In the genomic region with DNA sequence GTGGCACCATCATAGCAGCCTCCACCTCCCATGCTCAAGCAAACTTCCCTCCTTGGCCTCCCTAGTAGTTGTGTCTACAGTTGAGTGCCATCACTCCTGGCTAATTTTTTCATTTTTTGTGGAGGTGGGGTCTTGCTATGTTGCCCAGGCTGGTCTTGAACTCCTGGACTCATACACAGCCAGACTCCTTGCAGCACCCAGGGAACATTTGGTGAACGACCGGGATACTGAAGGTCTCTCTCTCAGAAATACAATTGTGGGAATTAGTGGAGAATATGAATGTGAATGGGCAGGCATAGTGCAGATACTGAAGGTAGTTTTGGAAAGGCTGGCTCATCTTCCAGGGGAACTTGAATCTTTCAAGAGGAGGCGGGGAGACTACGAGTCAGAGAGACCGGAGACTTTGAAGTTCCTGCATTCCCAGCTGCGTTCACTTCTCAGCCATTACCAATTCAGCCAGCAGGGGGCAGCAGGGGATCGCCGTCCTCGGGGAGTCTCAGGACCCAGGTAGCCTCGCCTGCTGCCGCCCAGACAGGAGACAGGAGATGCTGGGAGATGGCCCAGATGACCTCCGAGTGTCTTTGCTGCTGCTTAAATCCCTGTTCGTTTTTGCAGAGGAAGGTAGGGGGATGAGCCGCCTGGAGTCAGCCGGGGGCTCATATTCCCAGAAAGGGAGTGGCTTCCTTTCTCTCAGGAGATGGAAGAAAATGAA, we compare ENCODE assay signal across 1 cellular context.
TF ChIP-seq lines count a peak whose summit lies in the region.

No MANE protein-coding gene starts in this region.

TF ChIP-seq in K562, 482 proteins besides CTCF, POLR2A, EP300 and RAD21 (continued from another document):
- TF ChIP-seq, protein P1, sequence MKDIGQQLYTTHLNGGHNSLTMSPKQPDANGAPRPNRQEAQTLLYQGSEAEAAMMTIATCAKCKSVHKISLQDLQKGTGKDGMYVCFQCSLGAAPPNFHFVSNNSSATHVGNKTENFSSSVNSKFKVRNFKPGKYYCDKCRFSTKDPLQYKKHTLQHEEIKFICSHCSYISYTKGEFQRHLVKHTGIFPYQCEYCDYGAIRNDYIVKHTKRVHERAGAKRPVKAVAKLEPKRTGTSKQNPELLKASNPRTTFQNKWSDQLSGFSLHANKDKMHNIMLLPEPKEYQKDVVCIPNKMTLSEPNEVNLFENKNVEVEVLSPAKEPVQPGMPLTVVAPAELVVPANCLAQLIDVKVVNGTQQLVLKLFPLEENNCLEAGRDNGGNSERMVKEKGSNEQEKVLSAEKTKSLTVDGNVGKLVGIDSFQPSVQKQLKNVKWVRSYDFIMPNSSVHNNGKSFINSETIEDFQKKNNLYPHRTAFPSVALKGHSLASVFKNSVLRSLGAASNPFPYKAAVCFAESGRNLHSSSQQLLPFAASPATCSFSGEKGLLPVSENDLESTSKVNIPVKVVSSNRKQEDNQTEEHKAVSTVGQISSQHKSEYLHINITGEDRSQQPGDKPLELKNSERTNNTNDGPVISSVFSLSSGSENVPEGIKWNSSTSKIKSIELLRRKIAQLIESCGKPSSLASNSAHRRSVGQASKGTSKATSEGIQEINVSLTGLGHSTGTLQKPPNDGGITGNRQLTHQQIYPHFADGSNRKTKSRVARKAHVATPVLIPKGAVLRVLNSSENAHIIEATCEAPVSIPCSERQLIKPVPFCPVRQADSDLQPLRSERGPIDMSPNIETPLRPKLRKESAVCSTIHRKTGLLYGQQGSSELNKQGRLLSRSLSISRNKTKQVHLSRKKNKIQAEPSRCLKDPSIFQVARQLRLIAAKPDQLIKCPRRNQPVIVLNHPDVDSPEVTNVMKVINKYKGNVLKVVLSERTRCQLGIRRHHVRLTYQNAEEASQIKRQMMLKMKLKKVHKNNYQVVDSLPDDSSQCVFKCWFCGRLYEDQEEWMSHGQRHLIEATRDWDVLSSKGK (CRISPR knock-in tag; IDR thresholded peaks at IDR 0.05), result no peak
- TF ChIP-seq IRF2 (CRISPR knock-in tag; IDR thresholded peaks at IDR 0.05), result no peak
- TF ChIP-seq, protein P2, sequence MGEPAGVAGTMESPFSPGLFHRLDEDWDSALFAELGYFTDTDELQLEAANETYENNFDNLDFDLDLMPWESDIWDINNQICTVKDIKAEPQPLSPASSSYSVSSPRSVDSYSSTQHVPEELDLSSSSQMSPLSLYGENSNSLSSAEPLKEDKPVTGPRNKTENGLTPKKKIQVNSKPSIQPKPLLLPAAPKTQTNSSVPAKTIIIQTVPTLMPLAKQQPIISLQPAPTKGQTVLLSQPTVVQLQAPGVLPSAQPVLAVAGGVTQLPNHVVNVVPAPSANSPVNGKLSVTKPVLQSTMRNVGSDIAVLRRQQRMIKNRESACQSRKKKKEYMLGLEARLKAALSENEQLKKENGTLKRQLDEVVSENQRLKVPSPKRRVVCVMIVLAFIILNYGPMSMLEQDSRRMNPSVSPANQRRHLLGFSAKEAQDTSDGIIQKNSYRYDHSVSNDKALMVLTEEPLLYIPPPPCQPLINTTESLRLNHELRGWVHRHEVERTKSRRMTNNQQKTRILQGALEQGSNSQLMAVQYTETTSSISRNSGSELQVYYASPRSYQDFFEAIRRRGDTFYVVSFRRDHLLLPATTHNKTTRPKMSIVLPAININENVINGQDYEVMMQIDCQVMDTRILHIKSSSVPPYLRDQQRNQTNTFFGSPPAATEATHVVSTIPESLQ (CRISPR knock-in tag; IDR thresholded peaks at IDR 0.05), result no peak
